30 cellular contexts compared by ENCODE assay signal in genomic region chr7:11177793-11178192, GRCh38.
A peak's percentile ranks its signal among the peaks of the same experiment; 100 is the strongest.
DNase-seq lines count a peak whose midpoint lies in the region; ATAC-seq and TF ChIP-seq lines count a peak whose summit lies in the region.
"Had no signal": no experiment of that assay in that cellular context is flagged by ENCODE, and none has a peak within 500 bp of the region (broad histone marks: within the 10 kb centered on the region; RNA-seq: fewer than 3 reads in every experiment).

No MANE protein-coding gene starts in this region.

- no peaks in the 10 kb centered on the region for H3K9me3 ChIP-seq in fibroblast of lung (ENCODE audit: control insufficient read depth, insufficient read depth, low read depth, low read length)
- no peaks in the 10 kb centered on the region for H3K9me3 ChIP-seq in CD4-positive, alpha-beta T cell (ENCODE audit: control insufficient read depth, low read length)
- H3K9me3 ChIP-seq: colonic mucosa, pancreas, suprapubic skin, upper lobe of right lung had no signal

- ATAC-seq in activated T-helper 17 cell treated with anti-CD3 and anti-CD28 coated beads, Interleukin-2, amount 50 U/mL, for 72 hours (replicated peaks), result peak; percentile 82
- peak; percentile 87 for ATAC-seq in stimulated activated effector memory CD8-positive, alpha-beta T cell treated with anti-CD3 and anti-CD28 coated beads, Interleukin-12 subunit alpha, Interleukin-12 subunit beta, amount 100 ng/mL, for 72 hours
- ATAC-seq in CD4-positive, alpha-beta T cell (ENCODE audit: poor library complexity), result no peak
- ATAC-seq: left cardiac atrium; pancreas; stimulated activated memory B cell treated with anti-CD40 and anti-IgM and Interleukin-4, amounts not matched to agents 10 μg/mL and 1 μg/mL and 100 μg/mL, for 72 hours; T-helper 17 cell; upper lobe of right lung had no signal

- H4K20me1 ChIP-seq in fibroblast of lung (ENCODE audit: control insufficient read depth, extremely low read depth, insufficient read depth, low read length), result no peaks in the 10 kb centered on the region

- POLR2A ChIA-PET in activated CD4-positive, alpha-beta memory T cell treated with anti-CD3 and anti-CD28 coated beads for 36 hours (lab: Charles Lee), result no interaction called here
- POLR2A ChIA-PET in activated CD4-positive, alpha-beta memory T cell treated with anti-CD3 and anti-CD28 coated beads, Interleukin-2, amount 10 ng/mL, durations not matched to agents 7 days and 5 days (lab: Charles Lee), result no interaction called here
- POLR2A ChIA-PET in CD4-positive, alpha-beta T cell (lab: Charles Lee), result no interaction called here

- H3K4me3 ChIP-seq in fibroblast of lung (replicated peaks in 1 of 4; ENCODE audit: control extremely low read depth in 1 of 4, insufficient read depth in 1 of 4, low read depth in 3 of 4, low read length in 4 of 4), result no peak overlapping the region
- H3K4me3 ChIP-seq: colonic mucosa, pancreas, suprapubic skin, upper lobe of right lung had no signal

- no peak overlapping the region for H3K27ac ChIP-seq in fibroblast of lung (ENCODE audit: insufficient read depth, low read length)
- H3K27ac ChIP-seq in CD4-positive, alpha-beta T cell (ENCODE audit: low read depth, low read length), result no peak overlapping the region
- H3K27ac ChIP-seq: colonic mucosa, pancreas, suprapubic skin, upper lobe of right lung had no signal

- H3K27me3 Mint-ChIP-seq in activated CD4-positive, alpha-beta memory T cell treated with anti-CD3 and anti-CD28 coated beads for 36 hours, result no peaks in the 10 kb centered on the region
- H3K27me3 Mint-ChIP-seq in activated CD4-positive, alpha-beta memory T cell treated with anti-CD3 and anti-CD28 coated beads, Interleukin-2, amount 10 ng/mL, durations not matched to agents 7 days and 5 days, result no peaks in the 10 kb centered on the region
- no peaks in the 10 kb centered on the region for H3K27me3 Mint-ChIP-seq in activated T-helper 17 cell treated with anti-CD3 and anti-CD28 coated beads, Interleukin-2, amount 50 U/mL, for 72 hours
- H3K27me3 Mint-ChIP-seq in CD4-positive, alpha-beta T cell, result no peaks in the 10 kb centered on the region
- H3K27me3 Mint-ChIP-seq: CD4-positive, CD25-positive, alpha-beta regulatory T cell; natural killer cell treated with Interleukin-12 subunit alpha and Interleukin-12 subunit beta and Interleukin-15 and Interleukin-18, amount 100 ng/mL, for 72 hours; stimulated activated memory B cell treated with anti-CD40 and anti-IgM and Interleukin-4, amounts not matched to agents 10 μg/mL and 1 μg/mL and 100 μg/mL, for 72 hours; T-helper 17 cell had no signal

- no peak overlapping the region for H3K9ac ChIP-seq in fibroblast of lung (ENCODE audit: insufficient read depth, low read length)

- no peaks in the 10 kb centered on the region for H3K36me3 ChIP-seq in fibroblast of lung (ENCODE audit: control insufficient read depth, insufficient read depth, low read length)
- H3K36me3 ChIP-seq: colonic mucosa, pancreas, suprapubic skin, upper lobe of right lung had no signal

- CTCF ChIA-PET in activated CD4-positive, alpha-beta memory T cell treated with anti-CD3 and anti-CD28 coated beads for 36 hours (lab: Charles Lee), result no interaction called here
- CTCF ChIA-PET in activated CD4-positive, alpha-beta memory T cell treated with anti-CD3 and anti-CD28 coated beads, Interleukin-2, amount 10 ng/mL, durations not matched to agents 7 days and 5 days (lab: Charles Lee), result no interaction called here
- CTCF ChIA-PET in CD4-positive, alpha-beta T cell (lab: Charles Lee), result no interaction called here

- no peaks in the 10 kb centered on the region for H3K27me3 ChIP-seq in fibroblast of lung (ENCODE audit: control insufficient read depth, insufficient read depth, low read length)
- H3K27me3 ChIP-seq in CD4-positive, alpha-beta T cell (ENCODE audit: control insufficient read depth, insufficient read depth, low read length), result no peaks in the 10 kb centered on the region
- H3K27me3 ChIP-seq: colonic mucosa, pancreas, suprapubic skin, upper lobe of right lung had no signal

- H3K27ac Mint-ChIP-seq in activated CD4-positive, alpha-beta memory T cell treated with anti-CD3 and anti-CD28 coated beads for 36 hours, result no peak overlapping the region
- no peak overlapping the region for H3K27ac Mint-ChIP-seq in activated CD4-positive, alpha-beta memory T cell treated with anti-CD3 and anti-CD28 coated beads, Interleukin-2, amount 10 ng/mL, durations not matched to agents 7 days and 5 days
- no peak overlapping the region for H3K27ac Mint-ChIP-seq in activated T-helper 17 cell treated with anti-CD3 and anti-CD28 coated beads, Interleukin-2, amount 50 U/mL, for 72 hours
- H3K27ac Mint-ChIP-seq in stimulated activated effector memory CD8-positive, alpha-beta T cell treated with anti-CD3 and anti-CD28 coated beads, Interleukin-12 subunit alpha, Interleukin-12 subunit beta, amount 100 ng/mL, for 72 hours, result no peak overlapping the region
- H3K27ac Mint-ChIP-seq in CD4-positive, alpha-beta T cell, result no peak overlapping the region
- H3K27ac Mint-ChIP-seq: CD4-positive, CD25-positive, alpha-beta regulatory T cell; natural killer cell treated with Interleukin-12 subunit alpha and Interleukin-12 subunit beta and Interleukin-15 and Interleukin-18, amount 100 ng/mL, for 72 hours; stimulated activated memory B cell treated with anti-CD40 and anti-IgM and Interleukin-4, amounts not matched to agents 10 μg/mL and 1 μg/mL and 100 μg/mL, for 72 hours; T-helper 17 cell had no signal

- no peaks in the 10 kb centered on the region for H3K4me1 Mint-ChIP-seq in activated CD4-positive, alpha-beta memory T cell treated with anti-CD3 and anti-CD28 coated beads for 36 hours (ENCODE audit: low read depth)
- no peaks in the 10 kb centered on the region for H3K4me1 Mint-ChIP-seq in activated CD4-positive, alpha-beta memory T cell treated with anti-CD3 and anti-CD28 coated beads, Interleukin-2, amount 10 ng/mL, durations not matched to agents 7 days and 5 days
- H3K4me1 Mint-ChIP-seq in activated T-helper 17 cell treated with anti-CD3 and anti-CD28 coated beads, Interleukin-2, amount 50 U/mL, for 72 hours, result no peaks in the 10 kb centered on the region
- no peaks in the 10 kb centered on the region for H3K4me1 Mint-ChIP-seq in stimulated activated effector memory CD8-positive, alpha-beta T cell treated with anti-CD3 and anti-CD28 coated beads, Interleukin-12 subunit alpha, Interleukin-12 subunit beta, amount 100 ng/mL, for 72 hours
- H3K4me1 Mint-ChIP-seq in CD4-positive, alpha-beta T cell (ENCODE audit: low read depth), result no peaks in the 10 kb centered on the region
- H3K4me1 Mint-ChIP-seq: CD4-positive, CD25-positive, alpha-beta regulatory T cell; stimulated activated memory B cell treated with anti-CD40 and anti-IgM and Interleukin-4, amounts not matched to agents 10 μg/mL and 1 μg/mL and 100 μg/mL, for 72 hours; T-helper 17 cell had no signal

- no peaks in the 10 kb centered on the region for H3K79me2 ChIP-seq in fibroblast of lung (ENCODE audit: control insufficient read depth, insufficient read depth, low read length)

- H3K9me3 Mint-ChIP-seq in activated CD4-positive, alpha-beta memory T cell treated with anti-CD3 and anti-CD28 coated beads for 36 hours, result no peaks in the 10 kb centered on the region
- H3K9me3 Mint-ChIP-seq in activated CD4-positive, alpha-beta memory T cell treated with anti-CD3 and anti-CD28 coated beads, Interleukin-2, amount 10 ng/mL, durations not matched to agents 7 days and 5 days, result no peaks in the 10 kb centered on the region
- no peaks in the 10 kb centered on the region for H3K9me3 Mint-ChIP-seq in activated T-helper 17 cell treated with anti-CD3 and anti-CD28 coated beads, Interleukin-2, amount 50 U/mL, for 72 hours
- no peaks in the 10 kb centered on the region for H3K9me3 Mint-ChIP-seq in stimulated activated effector memory CD8-positive, alpha-beta T cell treated with anti-CD3 and anti-CD28 coated beads, Interleukin-12 subunit alpha, Interleukin-12 subunit beta, amount 100 ng/mL, for 72 hours
- H3K9me3 Mint-ChIP-seq in CD4-positive, alpha-beta T cell, result no peaks in the 10 kb centered on the region
- H3K9me3 Mint-ChIP-seq: natural killer cell treated with Interleukin-12 subunit alpha and Interleukin-12 subunit beta and Interleukin-15 and Interleukin-18, amount 100 ng/mL, for 72 hours; stimulated activated memory B cell treated with anti-CD40 and anti-IgM and Interleukin-4, amounts not matched to agents 10 μg/mL and 1 μg/mL and 100 μg/mL, for 72 hours had no signal

- H3K4me1 ChIP-seq in fibroblast of lung (ENCODE audit: control insufficient read depth, extremely low read depth, insufficient read depth, low read length), result no peaks in the 10 kb centered on the region
- H3K4me1 ChIP-seq: colonic mucosa, pancreas, suprapubic skin, upper lobe of right lung had no signal

- no peak overlapping the region for H3K4me2 ChIP-seq in fibroblast of lung (ENCODE audit: extremely low read depth, insufficient read depth, low read length)

- intact Hi-C loops in activated CD4-positive, alpha-beta memory T cell treated with anti-CD3 and anti-CD28 coated beads for 36 hours (cut with micrococcal nuclease), result loop anchor here (5.0 kb wide), 1 partner anchor 50 kb away; no protein-coding TSS in a partner anchor
- intact Hi-C loops in CD4-positive, alpha-beta T cell (cut with DNase I, micrococcal nuclease), result no loop called here

- H3K4me3 Mint-ChIP-seq in activated CD4-positive, alpha-beta memory T cell treated with anti-CD3 and anti-CD28 coated beads for 36 hours, result no peak overlapping the region
- no peak overlapping the region for H3K4me3 Mint-ChIP-seq in activated CD4-positive, alpha-beta memory T cell treated with anti-CD3 and anti-CD28 coated beads, Interleukin-2, amount 10 ng/mL, durations not matched to agents 7 days and 5 days
- H3K4me3 Mint-ChIP-seq in activated T-helper 17 cell treated with anti-CD3 and anti-CD28 coated beads, Interleukin-2, amount 50 U/mL, for 72 hours, result no peak overlapping the region
- no peak overlapping the region for H3K4me3 Mint-ChIP-seq in stimulated activated effector memory CD8-positive, alpha-beta T cell treated with anti-CD3 and anti-CD28 coated beads, Interleukin-12 subunit alpha, Interleukin-12 subunit beta, amount 100 ng/mL, for 72 hours
- no peak overlapping the region for H3K4me3 Mint-ChIP-seq in CD4-positive, alpha-beta T cell
- H3K4me3 Mint-ChIP-seq: CD4-positive, CD25-positive, alpha-beta regulatory T cell; natural killer cell treated with Interleukin-12 subunit alpha and Interleukin-12 subunit beta and Interleukin-15 and Interleukin-18, amount 100 ng/mL, for 72 hours; stimulated activated memory B cell treated with anti-CD40 and anti-IgM and Interleukin-4, amounts not matched to agents 10 μg/mL and 1 μg/mL and 100 μg/mL, for 72 hours; T-helper 17 cell had no signal

- H2AFZ ChIP-seq in fibroblast of lung (ENCODE audit: low read length), result no peak overlapping the region

- TF ChIP-seq CTCF in fibroblast of lung (conservative IDR thresholded peaks at IDR 0.05 in 1 of 2, IDR thresholded peaks at IDR 0.05 in 1 of 2; ENCODE audit: low read depth in 1 of 2, low read length in 2 of 2), result no peak
- no peak for TF ChIP-seq CTCF in CD4-positive, alpha-beta T cell (IDR thresholded peaks at IDR 0.05)

- H3K36me3 Mint-ChIP-seq in activated CD4-positive, alpha-beta memory T cell treated with anti-CD3 and anti-CD28 coated beads for 36 hours, result peaks cover 2% of the 10 kb centered on the region
- no peaks in the 10 kb centered on the region for H3K36me3 Mint-ChIP-seq in activated CD4-positive, alpha-beta memory T cell treated with anti-CD3 and anti-CD28 coated beads, Interleukin-2, amount 10 ng/mL, durations not matched to agents 7 days and 5 days (ENCODE audit: low read depth)
- no peaks in the 10 kb centered on the region for H3K36me3 Mint-ChIP-seq in activated T-helper 17 cell treated with anti-CD3 and anti-CD28 coated beads, Interleukin-2, amount 50 U/mL, for 72 hours (ENCODE audit: low read depth)
- no peaks in the 10 kb centered on the region for H3K36me3 Mint-ChIP-seq in stimulated activated effector memory CD8-positive, alpha-beta T cell treated with anti-CD3 and anti-CD28 coated beads, Interleukin-12 subunit alpha, Interleukin-12 subunit beta, amount 100 ng/mL, for 72 hours
- no peaks in the 10 kb centered on the region for H3K36me3 Mint-ChIP-seq in CD4-positive, alpha-beta T cell (ENCODE audit: low read depth)
- H3K36me3 Mint-ChIP-seq: CD4-positive, CD25-positive, alpha-beta regulatory T cell; natural killer cell treated with Interleukin-12 subunit alpha and Interleukin-12 subunit beta and Interleukin-15 and Interleukin-18, amount 100 ng/mL, for 72 hours; stimulated activated memory B cell treated with anti-CD40 and anti-IgM and Interleukin-4, amounts not matched to agents 10 μg/mL and 1 μg/mL and 100 μg/mL, for 72 hours had no signal

- DNase-seq in activated CD4-positive, alpha-beta memory T cell treated with anti-CD3 and anti-CD28 coated beads for 36 hours, result peak; percentile 12
- no peak for DNase-seq in activated CD4-positive, alpha-beta memory T cell treated with anti-CD3 and anti-CD28 coated beads, Interleukin-2, amount 10 ng/mL, durations not matched to agents 7 days and 5 days
- peak; percentile 16 to 55 for DNase-seq in fibroblast of lung (ENCODE audit: low read depth in 2 of 2)
- DNase-seq in stimulated activated effector memory CD8-positive, alpha-beta T cell treated with anti-CD3 and anti-CD28 coated beads, Interleukin-12 subunit alpha, Interleukin-12 subunit beta, amount 100 ng/mL, for 72 hours (ENCODE audit: low spot score in 2 of 2), result no peak
- no peak for DNase-seq in CD4-positive, alpha-beta T cell
- no peak for DNase-seq in HT-29 (ENCODE audit: low spot score)
- DNase-seq in hippocampal formation (lab: John Stamatoyannopoulos, UW), result no peak
- DNase-seq: activated CD4-positive, alpha-beta T cell treated with anti-CD3 and anti-CD28 coated beads, Interleukin-2, amount 50 U/mL, for 48 hours; activated CD8-positive, alpha-beta memory T cell treated with anti-CD3 and anti-CD28 coated beads, Interleukin-2, amount 50 U/mL, for 4 hours; activated naive CD4-positive, alpha-beta T cell treated with anti-CD3 and anti-CD28 coated beads, Interleukin-2, amount 50 U/mL, for 16 hours; AML-193; amniotic stem cell; CD4-positive, CD25-positive, alpha-beta regulatory T cell; colonic mucosa; effector memory CD4-positive, alpha-beta T cell; erythroblast; GOT3; head of caudate nucleus; KG1; left cardiac atrium; NCI-H2029; NCI-H526; pancreas; retina; T-helper 17 cell; upper lobe of right lung had no signal

Comparison
In these comparisons a context has a peak if more than half of its experiments do, and no peak if none do; other contexts are left out.
1. DNase-seq: peak in activated CD4-positive, alpha-beta memory T cell treated with anti-CD3 and anti-CD28 coated beads for 36 hours (single experiment) and fibroblast of lung (2 of 2); none in activated CD4-positive, alpha-beta memory T cell treated with anti-CD3 and anti-CD28 coated beads, Interleukin-2, amount 10 ng/mL, durations not matched to agents 7 days and 5 days (single experiment), stimulated activated effector memory CD8-positive, alpha-beta T cell treated with anti-CD3 and anti-CD28 coated beads, Interleukin-12 subunit alpha, Interleukin-12 subunit beta, amount 100 ng/mL, for 72 hours (0 of 2), CD4-positive, alpha-beta T cell (0 of 10), HT-29 (single experiment) and hippocampal formation (0 of 2).